8 cellular contexts compared by ENCODE assay signal in genomic region chr10:62244785-62245595, GRCh38. TPM values are rescaled to one million over a fixed set of nuclear protein-coding genes. Genes with fewer than 3 reads are reported as not detected.
DNase-seq lines count a peak whose midpoint lies in the region; ATAC-seq, FAIRE-seq and TF ChIP-seq lines count a peak whose summit lies in the region.

No MANE protein-coding gene starts in this region.

- H3K9me3 ChIP-seq in A673 (ENCODE audit: low read depth, low read length, poor library complexity, severe bottlenecking) (no peaks in the 10 kb centered on the region), H1 (ENCODE audit: insufficient read depth in 2 of 2, low read depth in 1 of 2, low read length in 1 of 2) (no peaks in the 10 kb centered on the region), mucosa of descending colon (no peaks in the 10 kb centered on the region), vagina (no peaks in the 10 kb centered on the region)

- FAIRE-seq in H1 (lab: Jason Lieb, UNC), result peak; percentile 88

- no peaks in the 10 kb centered on the region for H3K27me3 ChIP-seq in A673 (replicated peaks; ENCODE audit: insufficient read depth, low read depth, low read length, poor library complexity)
- H3K27me3 ChIP-seq in H1 (replicated peaks in 1 of 4; ENCODE audit: control insufficient read depth in 3 of 4, extremely low read depth in 1 of 4, insufficient read depth in 3 of 4, low read length in 3 of 4), result no peaks in the 10 kb centered on the region
- H3K27me3 ChIP-seq in vagina, result no peaks in the 10 kb centered on the region

- no peak overlapping the region for H2BK12ac ChIP-seq in H1 (ENCODE audit: low read depth, low read length)

- ATAC-seq in HG02610 (IDR thresholded peaks at IDR 0.05; ENCODE audit: unreplicated experiment), result peak; percentile 53
- ATAC-seq in mucosa of descending colon, result peak; percentile 92

- no peak overlapping the region for H3K18ac ChIP-seq in H1 (ENCODE audit: extremely low read depth, low read length)

- no peak overlapping the region for H3K14ac ChIP-seq in H1 (ENCODE audit: insufficient read length)

- H3K79me1 ChIP-seq in H1 (ENCODE audit: low read depth, low read length), result no peaks in the 10 kb centered on the region

- DNase-seq in A673 (ENCODE audit: low spot score), result peak; percentile 91
- peak; percentile 27 for DNase-seq in GM10266 (ENCODE audit: extremely low spot score)
- DNase-seq in NCI-H146 (lab: John Stamatoyannopoulos, UW), result peak; percentile 58
- DNase-seq in H1 (ENCODE audit: low read depth in 1 of 2, low spot score in 2 of 2), result no peak
- DNase-seq in mucosa of descending colon, result peak in 1 of 3 donors; percentile 81
- DNase-seq in vagina (ENCODE audit: extremely low spot score in 2 of 2), result no peak

- H3K4ac ChIP-seq in H1 (replicated peaks; ENCODE audit: insufficient read length, low read depth, low read length), result no peak overlapping the region

- no TSS peak for BruUV-seq in A673 (replicated peaks; lab: Mats Ljungman, UMichigan)

- CTCF ChIA-PET in A673 (lab: Charles Lee), result interaction anchor here (0.6 to 1.5 kb wide), 12 partner anchors 11 to 1426 kb away, joined by 3 to 27 read pairs (median 4); no protein-coding TSS in a partner anchor
- CTCF ChIA-PET in H1 (lab: Charles Lee; ENCODE audit: partially characterized antibody), result interaction anchor here (0.7 to 2.4 kb wide), 31 partner anchors 8 to 690 kb away, joined by 3 to 22 read pairs (median 3); no protein-coding TSS in a partner anchor

- H3K4me3 ChIP-seq in A673 (ENCODE audit: low read depth, low read length, poor library complexity, severe bottlenecking) (peak overlapping the region; percentile 29), H1 (ENCODE audit: extremely low read depth in 1 of 4, insufficient read depth in 2 of 4, low read depth in 3 of 4, low read length in 4 of 4) (no peak overlapping the region), mucosa of descending colon (no peak overlapping the region), vagina (no peak overlapping the region)

- H4K91ac ChIP-seq in H1 (replicated peaks; ENCODE audit: insufficient read length, low read length), result no peak overlapping the region

- intact Hi-C loops in A673 (cut with micrococcal nuclease; ENCODE audit: unreplicated experiment), result loop anchor here (1.0 to 10.0 kb wide), 6 partner anchors 48 to 1430 kb away; partner anchors contain the start of gene ARID5B
- intact Hi-C loops in mucosa of descending colon (cut with DNase I, micrococcal nuclease), result loop anchor here in 1 of 2 donors (5.0 kb wide), 1 partner anchor 208 kb away; no protein-coding TSS in a partner anchor
- intact Hi-C loops in vagina (cut with DNase I), result loop anchor here (5.0 kb wide), 1 partner anchor 208 kb away; no protein-coding TSS in a partner anchor

- no peak overlapping the region for H3K4me2 ChIP-seq in H1 (ENCODE audit: insufficient read depth in 1 of 2, low read depth in 2 of 2, low read length in 2 of 2)

- H3K36me3 ChIP-seq in A673 (ENCODE audit: insufficient read depth, low read length, poor library complexity, severe bottlenecking), result no peaks in the 10 kb centered on the region
- H3K36me3 ChIP-seq in H1 (ENCODE audit: control insufficient read depth in 2 of 4, insufficient read depth in 4 of 4, low read length in 3 of 4), result no peaks in the 10 kb centered on the region
- H3K36me3 ChIP-seq in mucosa of descending colon (ENCODE audit: low read depth), result no peaks in the 10 kb centered on the region
- no peaks in the 10 kb centered on the region for H3K36me3 ChIP-seq in vagina

- peaks cover 0 to 19% of the 10 kb centered on the region in 2 experiments; a peak in 2 of 4 replicates for H3K79me2 ChIP-seq in H1 (ENCODE audit: control insufficient read depth in 1 of 2, insufficient read depth in 2 of 2, low read length in 2 of 2)

- H2BK5ac ChIP-seq in H1 (ENCODE audit: low read depth, low read length), result no peak overlapping the region

- H2BK15ac ChIP-seq in H1 (ENCODE audit: low read length), result no peak overlapping the region

- H2AFZ ChIP-seq in H1 (ENCODE audit: low read length), result no peak overlapping the region

- H4K8ac ChIP-seq in H1 (ENCODE audit: extremely low read depth, insufficient read depth, low read length), result no peak overlapping the region

- peaks cover 0 to 6% of the 10 kb centered on the region in 2 experiments for H4K20me1 ChIP-seq in H1 (replicated peaks in 1 of 2; ENCODE audit: control insufficient read depth in 1 of 2, insufficient read depth in 2 of 2, low read length in 2 of 2)

- 74% methylated on average over 5 of the region's 5 CpGs; no CpG with 5 or more reads in 1 of the 2 experiments for WGBS in H1 (ENCODE audit: extremely low coverage in 1 of 2, insufficient coverage in 1 of 2, insufficient read length in 1 of 2, insufficient replicate concordance in 2 of 2, low coverage in 1 of 2, low lambda C conversion rate in 2 of 2, missing lambda C conversion rate in 1 of 2), 2 experiments

- no peak overlapping the region for H3K23ac ChIP-seq in H1 (ENCODE audit: insufficient read length)

- no peak overlapping the region for H2BK20ac ChIP-seq in H1 (ENCODE audit: low read length)

- TF ChIP-seq CTCF in A673 (conservative IDR thresholded peaks at IDR 0.05; ENCODE audit: low read depth, low read length) (peak; percentile 93), GM10266 (IDR thresholded peaks at IDR 0.05; ENCODE audit: control insufficient read depth, insufficient read depth, low read depth, missing control alignments) (peak; percentile 69), VCaP (conservative IDR thresholded peaks at IDR 0.05) (peak; percentile 91), H1 (IDR thresholded peaks at IDR 0.05; ENCODE audit: control extremely low read depth in 1 of 3, insufficient read depth in 1 of 3, low read depth in 1 of 3, low read length in 3 of 3) (peak in 2 of 3 experiments; percentile 58 to 73; a peak in 3 of 4 replicates), mucosa of descending colon (IDR thresholded peaks at IDR 0.05) (peak; percentile 59), vagina (IDR thresholded peaks at IDR 0.05) (peak; percentile 50 to 89 (median 71))

- TF ChIP-seq POLR2A in H1 (IDR thresholded peaks at IDR 0.05; ENCODE audit: control extremely low read depth in 1 of 2, low read depth in 2 of 2, low read length in 2 of 2), result no peak
- no peak for TF ChIP-seq POLR2A in vagina (IDR thresholded peaks at IDR 0.05)

- no peak overlapping the region for H2BK120ac ChIP-seq in H1 (replicated peaks; ENCODE audit: low read depth, low read length)

- H3K4me1 ChIP-seq in A673 (ENCODE audit: insufficient read depth, low read length, poor library complexity, severe bottlenecking), result peaks cover 78% of the 10 kb centered on the region
- 0 out of 7 replicates have a peak, but pooled peaks cover 0 to 2% (median 0%) of the 10 kb centered on the region in 4 experiments for H3K4me1 ChIP-seq in H1 (replicated peaks in 1 of 4; ENCODE audit: control insufficient read depth in 3 of 4, insufficient read depth in 4 of 4, low read length in 3 of 4)
- peaks cover 8% of the 10 kb centered on the region for H3K4me1 ChIP-seq in mucosa of descending colon (ENCODE audit: low read depth)
- H3K4me1 ChIP-seq in vagina, result peaks cover 12% of the 10 kb centered on the region

- H3K56ac ChIP-seq in H1 (replicated peaks; ENCODE audit: insufficient read length, low read depth, low read length), result no peak overlapping the region

- H3K27ac ChIP-seq in A673 (ENCODE audit: low read depth, low read length, poor library complexity, severe bottlenecking) (peak overlapping the region; percentile 68), VCaP (peak overlapping the region; percentile 28), H1 (ENCODE audit: low read depth, low read length) (no peak overlapping the region), vagina (no peak overlapping the region)

- no peaks in the 10 kb centered on the region for H3K23me2 ChIP-seq in H1 (ENCODE audit: low read depth, low read length)

- no peak overlapping the region for H3K9ac ChIP-seq in H1 (replicated peaks in 1 of 4; ENCODE audit: extremely low read depth in 1 of 4, low read depth in 3 of 4, low read length in 3 of 4)

- POLR2A ChIA-PET in A673 (lab: Charles Lee; ENCODE audit: low non-redundant PET) (interaction anchor here (0.6 to 1.0 kb wide), 2 partner anchors 206 to 1453 kb away, joined by 4 to 5 read pairs; no protein-coding TSS in a partner anchor), H1 (lab: Charles Lee; ENCODE audit: partially characterized antibody) (interaction anchor here (0.6 kb wide), 1 partner anchor 1616 kb away, joined by 3 read pairs; no protein-coding TSS in a partner anchor)

- peak; percentile 75 to 76 for TF ChIP-seq RAD21 in H1 (IDR thresholded peaks at IDR 0.05 in 1 of 2, conservative IDR thresholded peaks at IDR 0.05 in 1 of 2; ENCODE audit: low read depth in 2 of 2, low read length in 2 of 2)

- no peak for TF ChIP-seq EP300 in H1 (IDR thresholded peaks at IDR 0.05; ENCODE audit: borderline replicate concordance in 1 of 2, low read depth in 2 of 2, low read length in 2 of 2)

- H4K5ac ChIP-seq in H1 (ENCODE audit: insufficient read length, low read depth, low read length), result no peak overlapping the region

- no peak overlapping the region for H2AK5ac ChIP-seq in H1 (ENCODE audit: low read depth, low read length)

TF ChIP-seq in H1, 55 proteins besides CTCF, POLR2A, EP300 and RAD21 (continues in another document):
- TF ChIP-seq CBX5 (IDR thresholded peaks at IDR 0.05; ENCODE audit: low read depth, low read length) (no peak), ASH2L (IDR thresholded peaks at IDR 0.05; ENCODE audit: low read length) (no peak), HDAC2 (IDR thresholded peaks at IDR 0.05; ENCODE audit: borderline replicate concordance in 1 of 2, low read depth in 2 of 2, low read length in 2 of 2) (no peak), GABPA (IDR thresholded peaks at IDR 0.05; ENCODE audit: borderline replicate concordance, insufficient read depth, low read length) (no peak), FOSL1 (IDR thresholded peaks at IDR 0.05; ENCODE audit: insufficient read depth, low read depth, low read length) (no peak), POLR2AphosphoS5 (IDR thresholded peaks at IDR 0.05; ENCODE audit: low read depth, low read length) (no peak), BRCA1 (IDR thresholded peaks at IDR 0.05; ENCODE audit: low read depth, low read length) (no peak)

RNA-seq across cellular contexts. Expression of gene RTKN2, which starts 23.7 kb away (rescaled TPM):
- total RNA-seq in A673 (2021) (21.9 and 22.3 TPM in 2 replicates), mucosa of descending colon (1 to 10 TPM in 2 of 3 donors, under 1 TPM in 1; 0.70 to 4.3 (median 1.8) TPM), vagina (2.5 TPM)
- total RNA-seq in H1 (2021; fragmentation: NEBNext Ultra II Directional; extraction: Animal tissue kit (Norgen Biotek cat#: 25700)), result 22.1 and 24.6 TPM in 2 replicates
- 2.8 and 5.1 TPM in 2 replicates for polyA plus RNA-seq in H1 (2011; rRNA removed)
- polyA plus RNA-seq in H1 (2011; cell fraction: cytosol; rRNA removed), result 6.3 TPM
- 2.7 TPM for polyA plus RNA-seq in H1 (2011; cell fraction: nucleus; rRNA removed)
- polyA plus RNA-seq in H1 (2012, experiment 1 of 2), result 5.1 to 13.4 TPM (median 6.4 TPM) in 4 replicates
- polyA plus RNA-seq in H1 (2012, experiment 2 of 2), result 2.2 TPM
- 14.9 TPM for polyA plus RNA-seq in H1 (2013, experiment 1 of 2)
- 12.7 TPM for polyA plus RNA-seq in H1 (2013, experiment 2 of 2)
- 9.6 and 13.3 TPM in 2 replicates for polyA minus RNA-seq in H1 (2011; rRNA and poly(A)+ RNA removed)
- 8.1 TPM for polyA minus RNA-seq in H1 (2011; cell fraction: cytosol; rRNA and poly(A)+ RNA removed)
- 28.1 TPM for polyA minus RNA-seq in H1 (2011; cell fraction: nucleus; rRNA and poly(A)+ RNA removed)

Comparison
In these comparisons a context has a peak if more than half of its experiments do, and no peak if none do; other contexts are left out.
1. DNase-seq: peak in A673 (single experiment), GM10266 (single experiment) and NCI-H146 (single experiment); none in H1 (0 of 2) and vagina (0 of 2).
2. H3K27ac ChIP-seq: peak in A673 (single experiment) and VCaP (single experiment); none in H1 (single experiment) and vagina (single experiment).
3. Peak in every context shown above with its lines, with median percentiles within 50 percentile points of each other: CTCF ChIP-seq.